1 cellular context compared by ENCODE assay signal in the genomic region with DNA sequence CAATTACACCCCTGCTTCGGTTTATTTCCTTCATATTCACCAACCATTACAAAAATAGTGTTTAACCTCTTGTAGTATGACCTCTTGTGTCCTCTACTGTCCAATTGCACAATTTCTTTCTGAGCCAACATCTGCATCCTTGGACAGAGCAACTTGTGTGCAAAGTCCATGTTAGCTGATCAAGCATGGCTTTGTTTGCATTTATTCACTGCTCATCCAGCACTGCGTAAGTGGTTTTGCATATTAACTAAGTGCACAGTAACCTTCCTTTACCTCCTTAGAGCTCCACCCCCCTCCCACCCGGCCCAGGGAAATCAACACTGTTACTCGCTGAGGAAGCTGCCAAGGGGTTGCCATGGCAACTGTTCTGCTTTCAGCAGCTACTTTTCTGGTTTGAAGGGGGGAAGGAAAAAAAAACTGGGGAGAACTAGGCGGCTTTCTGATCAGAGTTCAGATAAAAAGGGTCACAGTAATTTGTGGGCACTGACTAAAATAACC.
TF ChIP-seq lines count a peak whose summit lies in the region.

No MANE protein-coding gene starts in this region.

TF ChIP-seq in HepG2, 621 proteins besides CTCF, POLR2A, EP300 and RAD21 (continued from another document):
- TF ChIP-seq PHF8 (CRISPR knock-in tag; IDR thresholded peaks at IDR 0.05) (no peak), MIER3 (CRISPR knock-in tag; IDR thresholded peaks at IDR 0.05; ENCODE audit: borderline replicate concordance) (peak; percentile 89), ZNF503 (CRISPR knock-in tag; IDR thresholded peaks at IDR 0.05) (peak; percentile 56; the same call in 1 of the 2 replicates), TRIM24 (CRISPR knock-in tag; IDR thresholded peaks at IDR 0.05) (peak; percentile 73; the same call in 1 of the 2 replicates), GPN1 (CRISPR knock-in tag; IDR thresholded peaks at IDR 0.05; ENCODE audit: borderline replicate concordance) (no peak), MEF2D (CRISPR knock-in tag; IDR thresholded peaks at IDR 0.05) (no peak), KDM3A (CRISPR knock-in tag; IDR thresholded peaks at IDR 0.05; ENCODE audit: low read depth) (no peak), SKIL (CRISPR knock-in tag; IDR thresholded peaks at IDR 0.05; ENCODE audit: borderline replicate concordance) (peak; percentile 33; the same call in 1 of the 2 replicates), ZNF556 (CRISPR knock-in tag; IDR thresholded peaks at IDR 0.05; ENCODE audit: borderline replicate concordance) (no peak), AHDC1 (CRISPR knock-in tag; IDR thresholded peaks at IDR 0.05; ENCODE audit: borderline replicate concordance) (peak; percentile 85), ZSCAN12 (CRISPR knock-in tag; IDR thresholded peaks at IDR 0.05) (no peak)
- TF ChIP-seq, protein P1, sequence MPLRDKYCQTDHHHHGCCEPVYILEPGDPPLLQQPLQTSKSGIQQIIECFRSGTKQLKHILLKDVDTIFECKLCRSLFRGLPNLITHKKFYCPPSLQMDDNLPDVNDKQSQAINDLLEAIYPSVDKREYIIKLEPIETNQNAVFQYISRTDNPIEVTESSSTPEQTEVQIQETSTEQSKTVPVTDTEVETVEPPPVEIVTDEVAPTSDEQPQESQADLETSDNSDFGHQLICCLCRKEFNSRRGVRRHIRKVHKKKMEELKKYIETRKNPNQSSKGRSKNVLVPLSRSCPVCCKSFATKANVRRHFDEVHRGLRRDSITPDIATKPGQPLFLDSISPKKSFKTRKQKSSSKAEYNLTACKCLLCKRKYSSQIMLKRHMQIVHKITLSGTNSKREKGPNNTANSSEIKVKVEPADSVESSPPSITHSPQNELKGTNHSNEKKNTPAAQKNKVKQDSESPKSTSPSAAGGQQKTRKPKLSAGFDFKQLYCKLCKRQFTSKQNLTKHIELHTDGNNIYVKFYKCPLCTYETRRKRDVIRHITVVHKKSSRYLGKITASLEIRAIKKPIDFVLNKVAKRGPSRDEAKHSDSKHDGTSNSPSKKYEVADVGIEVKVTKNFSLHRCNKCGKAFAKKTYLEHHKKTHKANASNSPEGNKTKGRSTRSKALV (CRISPR knock-in tag; IDR thresholded peaks at IDR 0.05) = no peak
- TF ChIP-seq, protein P2, sequence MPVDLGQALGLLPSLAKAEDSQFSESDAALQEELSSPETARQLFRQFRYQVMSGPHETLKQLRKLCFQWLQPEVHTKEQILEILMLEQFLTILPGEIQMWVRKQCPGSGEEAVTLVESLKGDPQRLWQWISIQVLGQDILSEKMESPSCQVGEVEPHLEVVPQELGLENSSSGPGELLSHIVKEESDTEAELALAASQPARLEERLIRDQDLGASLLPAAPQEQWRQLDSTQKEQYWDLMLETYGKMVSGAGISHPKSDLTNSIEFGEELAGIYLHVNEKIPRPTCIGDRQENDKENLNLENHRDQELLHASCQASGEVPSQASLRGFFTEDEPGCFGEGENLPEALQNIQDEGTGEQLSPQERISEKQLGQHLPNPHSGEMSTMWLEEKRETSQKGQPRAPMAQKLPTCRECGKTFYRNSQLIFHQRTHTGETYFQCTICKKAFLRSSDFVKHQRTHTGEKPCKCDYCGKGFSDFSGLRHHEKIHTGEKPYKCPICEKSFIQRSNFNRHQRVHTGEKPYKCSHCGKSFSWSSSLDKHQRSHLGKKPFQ (CRISPR knock-in tag; IDR thresholded peaks at IDR 0.05; ENCODE audit: insufficient replicate concordance) = no peak
- TF ChIP-seq, protein P3, sequence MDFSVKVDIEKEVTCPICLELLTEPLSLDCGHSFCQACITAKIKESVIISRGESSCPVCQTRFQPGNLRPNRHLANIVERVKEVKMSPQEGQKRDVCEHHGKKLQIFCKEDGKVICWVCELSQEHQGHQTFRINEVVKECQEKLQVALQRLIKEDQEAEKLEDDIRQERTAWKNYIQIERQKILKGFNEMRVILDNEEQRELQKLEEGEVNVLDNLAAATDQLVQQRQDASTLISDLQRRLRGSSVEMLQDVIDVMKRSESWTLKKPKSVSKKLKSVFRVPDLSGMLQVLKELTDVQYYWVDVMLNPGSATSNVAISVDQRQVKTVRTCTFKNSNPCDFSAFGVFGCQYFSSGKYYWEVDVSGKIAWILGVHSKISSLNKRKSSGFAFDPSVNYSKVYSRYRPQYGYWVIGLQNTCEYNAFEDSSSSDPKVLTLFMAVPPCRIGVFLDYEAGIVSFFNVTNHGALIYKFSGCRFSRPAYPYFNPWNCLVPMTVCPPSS (IDR thresholded peaks at IDR 0.05) = no peak
